Comparison of ENCODE assay signal across 1 cellular context in the genomic region with DNA sequence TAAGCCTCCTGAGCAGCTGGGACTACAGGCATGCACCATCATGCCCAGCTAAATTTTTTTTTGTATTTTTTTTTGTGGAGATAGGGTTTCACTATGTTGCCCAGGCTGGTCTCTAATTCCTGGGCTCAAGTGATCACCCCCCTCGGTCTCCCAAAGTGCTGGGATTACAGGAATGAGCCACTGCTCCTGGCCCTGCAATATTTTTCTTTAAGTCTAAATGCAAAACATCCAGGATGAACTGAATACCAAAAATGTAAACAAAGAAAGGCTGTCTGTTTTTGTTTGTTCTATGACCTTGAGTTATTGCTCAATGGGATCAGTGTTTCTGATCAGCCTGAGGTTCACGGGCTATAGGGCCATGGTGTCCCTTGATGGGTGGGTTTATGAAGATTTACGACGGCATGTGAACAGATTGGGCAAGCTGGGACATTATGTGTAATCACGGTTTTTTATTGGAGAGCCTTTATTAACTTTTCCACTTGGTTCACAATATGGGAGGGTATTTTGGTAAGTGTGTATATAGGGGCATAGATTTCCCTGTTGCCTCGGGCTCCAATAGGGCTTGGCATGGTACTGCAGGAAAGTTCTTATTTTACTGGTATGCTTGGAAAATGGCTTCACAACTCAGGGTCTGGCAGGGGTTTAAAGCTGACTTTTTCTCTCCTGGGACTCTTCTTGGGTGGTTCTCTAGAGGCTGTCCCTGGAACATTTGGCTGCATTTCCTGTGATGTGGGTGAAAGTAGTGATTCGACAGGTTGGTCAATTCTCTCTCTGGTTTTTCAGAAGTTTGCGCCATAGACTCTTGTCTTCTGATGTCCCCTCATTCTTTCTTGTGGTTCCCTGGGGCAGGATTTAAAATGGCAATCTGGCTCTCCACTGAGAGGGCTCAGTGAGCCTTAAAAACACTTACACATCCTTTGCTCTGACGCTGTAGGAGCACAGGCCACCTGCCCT.
TF ChIP-seq lines count a peak whose summit lies in the region.

No MANE protein-coding gene starts in this region.

TF ChIP-seq in HepG2, 621 proteins besides CTCF, POLR2A, EP300 and RAD21 (continued from another document and continues in another):
- TF ChIP-seq, protein P1, sequence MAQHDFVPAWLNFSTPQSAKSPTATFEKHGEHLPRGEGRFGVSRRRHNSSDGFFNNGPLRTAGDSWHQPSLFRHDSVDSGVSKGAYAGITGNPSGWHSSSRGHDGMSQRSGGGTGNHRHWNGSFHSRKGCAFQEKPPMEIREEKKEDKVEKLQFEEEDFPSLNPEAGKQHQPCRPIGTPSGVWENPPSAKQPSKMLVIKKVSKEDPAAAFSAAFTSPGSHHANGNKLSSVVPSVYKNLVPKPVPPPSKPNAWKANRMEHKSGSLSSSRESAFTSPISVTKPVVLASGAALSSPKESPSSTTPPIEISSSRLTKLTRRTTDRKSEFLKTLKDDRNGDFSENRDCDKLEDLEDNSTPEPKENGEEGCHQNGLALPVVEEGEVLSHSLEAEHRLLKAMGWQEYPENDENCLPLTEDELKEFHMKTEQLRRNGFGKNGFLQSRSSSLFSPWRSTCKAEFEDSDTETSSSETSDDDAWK (CRISPR knock-in tag; IDR thresholded peaks at IDR 0.05): no peak
- TF ChIP-seq ZNF432 (CRISPR knock-in tag; IDR thresholded peaks at IDR 0.05; ENCODE audit: borderline replicate concordance): no peak
- TF ChIP-seq ZBTB43 (CRISPR knock-in tag; conservative IDR thresholded peaks at IDR 0.05): peak; percentile 50; the same call in 1 of the 2 replicates
- TF ChIP-seq KDM3A (CRISPR knock-in tag; IDR thresholded peaks at IDR 0.05; ENCODE audit: low read depth): no peak
- TF ChIP-seq REPIN1 (CRISPR knock-in tag; IDR thresholded peaks at IDR 0.05; ENCODE audit: borderline replicate concordance, low read depth): no peak; the same call in 1 of the 2 replicates
- TF ChIP-seq, protein P2, sequence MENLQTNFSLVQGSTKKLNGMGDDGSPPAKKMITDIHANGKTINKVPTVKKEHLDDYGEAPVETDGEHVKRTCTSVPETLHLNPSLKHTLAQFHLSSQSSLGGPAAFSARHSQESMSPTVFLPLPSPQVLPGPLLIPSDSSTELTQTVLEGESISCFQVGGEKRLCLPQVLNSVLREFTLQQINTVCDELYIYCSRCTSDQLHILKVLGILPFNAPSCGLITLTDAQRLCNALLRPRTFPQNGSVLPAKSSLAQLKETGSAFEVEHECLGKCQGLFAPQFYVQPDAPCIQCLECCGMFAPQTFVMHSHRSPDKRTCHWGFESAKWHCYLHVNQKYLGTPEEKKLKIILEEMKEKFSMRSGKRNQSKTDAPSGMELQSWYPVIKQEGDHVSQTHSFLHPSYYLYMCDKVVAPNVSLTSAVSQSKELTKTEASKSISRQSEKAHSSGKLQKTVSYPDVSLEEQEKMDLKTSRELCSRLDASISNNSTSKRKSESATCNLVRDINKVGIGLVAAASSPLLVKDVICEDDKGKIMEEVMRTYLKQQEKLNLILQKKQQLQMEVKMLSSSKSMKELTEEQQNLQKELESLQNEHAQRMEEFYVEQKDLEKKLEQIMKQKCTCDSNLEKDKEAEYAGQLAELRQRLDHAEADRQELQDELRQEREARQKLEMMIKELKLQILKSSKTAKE (CRISPR knock-in tag; IDR thresholded peaks at IDR 0.05; ENCODE audit: borderline replicate concordance): peak; percentile 50; the same call in 1 of the 2 replicates
- peak; percentile 98 for TF ChIP-seq CEBPG (CRISPR knock-in tag; IDR thresholded peaks at IDR 0.05)
- TF ChIP-seq, protein P3, sequence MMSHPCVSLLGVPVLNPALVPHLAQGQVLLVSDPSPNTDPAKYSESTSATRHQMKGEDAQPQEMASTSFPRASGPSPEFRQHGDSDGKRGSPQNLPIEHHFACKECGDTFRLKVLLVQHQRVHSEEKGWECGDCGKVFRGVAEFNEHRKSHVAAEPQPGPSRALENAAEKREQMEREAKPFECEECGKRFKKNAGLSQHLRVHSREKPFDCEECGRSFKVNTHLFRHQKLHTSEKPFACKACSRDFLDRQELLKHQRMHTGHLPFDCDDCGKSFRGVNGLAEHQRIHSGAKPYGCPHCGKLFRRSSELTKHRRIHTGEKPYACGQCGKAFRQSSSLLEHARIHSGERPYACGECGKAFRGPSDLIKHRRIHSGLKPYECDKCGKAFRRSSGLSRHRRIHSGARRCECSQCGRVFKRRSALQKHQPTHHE (CRISPR knock-in tag; IDR thresholded peaks at IDR 0.05; ENCODE audit: borderline replicate concordance): 0 out of 2 replicates have a peak, but pooled peaks have one; percentile 44
- TF ChIP-seq, protein P4, sequence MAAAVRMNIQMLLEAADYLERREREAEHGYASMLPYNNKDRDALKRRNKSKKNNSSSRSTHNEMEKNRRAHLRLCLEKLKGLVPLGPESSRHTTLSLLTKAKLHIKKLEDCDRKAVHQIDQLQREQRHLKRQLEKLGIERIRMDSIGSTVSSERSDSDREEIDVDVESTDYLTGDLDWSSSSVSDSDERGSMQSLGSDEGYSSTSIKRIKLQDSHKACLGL (CRISPR knock-in tag; IDR thresholded peaks at IDR 0.05): no peak
- no peak for TF ChIP-seq POLR2G (IDR thresholded peaks at IDR 0.05; ENCODE audit: low read depth, low read length)
- TF ChIP-seq GLI4 (CRISPR knock-in tag; IDR thresholded peaks at IDR 0.05; ENCODE audit: borderline replicate concordance): no peak
- TF ChIP-seq CERS6 (CRISPR knock-in tag; IDR thresholded peaks at IDR 0.05): no peak
- TF ChIP-seq, protein P5, sequence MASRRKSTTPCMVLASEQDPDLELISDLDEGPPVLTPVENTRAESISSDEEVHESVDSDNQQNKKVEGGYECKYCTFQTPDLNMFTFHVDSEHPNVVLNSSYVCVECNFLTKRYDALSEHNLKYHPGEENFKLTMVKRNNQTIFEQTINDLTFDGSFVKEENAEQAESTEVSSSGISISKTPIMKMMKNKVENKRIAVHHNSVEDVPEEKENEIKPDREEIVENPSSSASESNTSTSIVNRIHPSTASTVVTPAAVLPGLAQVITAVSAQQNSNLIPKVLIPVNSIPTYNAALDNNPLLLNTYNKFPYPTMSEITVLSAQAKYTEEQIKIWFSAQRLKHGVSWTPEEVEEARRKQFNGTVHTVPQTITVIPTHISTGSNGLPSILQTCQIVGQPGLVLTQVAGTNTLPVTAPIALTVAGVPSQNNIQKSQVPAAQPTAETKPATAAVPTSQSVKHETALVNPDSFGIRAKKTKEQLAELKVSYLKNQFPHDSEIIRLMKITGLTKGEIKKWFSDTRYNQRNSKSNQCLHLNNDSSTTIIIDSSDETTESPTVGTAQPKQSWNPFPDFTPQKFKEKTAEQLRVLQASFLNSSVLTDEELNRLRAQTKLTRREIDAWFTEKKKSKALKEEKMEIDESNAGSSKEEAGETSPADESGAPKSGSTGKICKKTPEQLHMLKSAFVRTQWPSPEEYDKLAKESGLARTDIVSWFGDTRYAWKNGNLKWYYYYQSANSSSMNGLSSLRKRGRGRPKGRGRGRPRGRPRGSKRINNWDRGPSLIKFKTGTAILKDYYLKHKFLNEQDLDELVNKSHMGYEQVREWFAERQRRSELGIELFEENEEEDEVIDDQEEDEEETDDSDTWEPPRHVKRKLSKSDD (CRISPR knock-in tag; IDR thresholded peaks at IDR 0.05; ENCODE audit: low read depth): 0 out of 2 replicates have a peak, but pooled peaks have one; percentile 43
- no peak for TF ChIP-seq SRSF1 (optimal IDR thresholded peaks at IDR 0.05; ENCODE audit: low read depth, low read length)
- peak; percentile 71 for TF ChIP-seq ELF3 (CRISPR knock-in tag; IDR thresholded peaks at IDR 0.05)
- TF ChIP-seq TP53 (CRISPR knock-in tag; conservative IDR thresholded peaks at IDR 0.05): no peak
- no peak for TF ChIP-seq ZNF513 (CRISPR knock-in tag; conservative IDR thresholded peaks at IDR 0.05)
- TF ChIP-seq HDAC6 (IDR thresholded peaks at IDR 0.05; ENCODE audit: low read depth, low read length): no peak
- peak; percentile 73 for TF ChIP-seq ZBTB10 (CRISPR knock-in tag; IDR thresholded peaks at IDR 0.05; ENCODE audit: borderline replicate concordance)
- TF ChIP-seq TBL1XR1 (IDR thresholded peaks at IDR 0.05; ENCODE audit: borderline replicate concordance, low read length, partially characterized antibody): no peak
- peak; percentile 41; the same call in 1 of the 2 replicates for TF ChIP-seq ZNF232 (CRISPR knock-in tag; IDR thresholded peaks at IDR 0.05; ENCODE audit: borderline replicate concordance)
- TF ChIP-seq, protein P6, sequence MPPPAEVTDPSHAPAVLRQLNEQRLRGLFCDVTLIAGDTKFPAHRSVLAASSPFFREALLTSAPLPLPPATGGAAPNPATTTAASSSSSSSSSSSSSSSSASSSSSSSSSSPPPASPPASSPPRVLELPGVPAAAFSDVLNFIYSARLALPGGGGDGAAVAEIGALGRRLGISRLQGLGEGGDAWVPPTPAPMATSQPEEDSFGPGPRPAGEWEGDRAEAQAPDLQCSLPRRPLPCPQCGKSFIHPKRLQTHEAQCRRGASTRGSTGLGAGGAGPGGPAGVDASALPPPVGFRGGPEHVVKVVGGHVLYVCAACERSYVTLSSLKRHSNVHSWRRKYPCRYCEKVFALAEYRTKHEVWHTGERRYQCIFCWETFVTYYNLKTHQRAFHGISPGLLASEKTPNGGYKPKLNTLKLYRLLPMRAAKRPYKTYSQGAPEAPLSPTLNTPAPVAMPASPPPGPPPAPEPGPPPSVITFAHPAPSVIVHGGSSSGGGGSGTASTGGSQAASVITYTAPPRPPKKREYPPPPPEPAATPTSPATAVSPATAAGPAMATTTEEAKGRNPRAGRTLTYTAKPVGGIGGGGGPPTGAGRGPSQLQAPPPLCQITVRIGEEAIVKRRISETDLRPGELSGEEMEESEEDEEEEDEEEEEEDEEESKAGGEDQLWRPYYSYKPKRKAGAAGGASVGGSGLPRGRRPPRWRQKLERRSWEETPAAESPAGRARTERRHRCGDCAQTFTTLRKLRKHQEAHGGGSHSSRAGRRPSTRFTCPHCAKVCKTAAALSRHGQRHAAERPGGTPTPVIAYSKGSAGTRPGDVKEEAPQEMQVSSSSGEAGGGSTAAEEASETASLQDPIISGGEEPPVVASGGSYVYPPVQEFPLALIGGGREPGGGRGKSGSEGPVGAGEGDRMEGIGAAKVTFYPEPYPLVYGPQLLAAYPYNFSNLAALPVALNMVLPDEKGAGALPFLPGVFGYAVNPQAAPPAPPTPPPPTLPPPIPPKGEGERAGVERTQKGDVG (CRISPR knock-in tag; IDR thresholded peaks at IDR 0.05; ENCODE audit: borderline replicate concordance): no peak
- no peak for TF ChIP-seq TCF12 (IDR thresholded peaks at IDR 0.05)
- no peak for TF ChIP-seq TCF12 (CRISPR knock-in tag; IDR thresholded peaks at IDR 0.05)
- TF ChIP-seq ZNF816 (CRISPR knock-in tag; IDR thresholded peaks at IDR 0.05; ENCODE audit: borderline replicate concordance): no peak
- TF ChIP-seq KMT2A (CRISPR knock-in tag; IDR thresholded peaks at IDR 0.05): 0 out of 2 replicates have a peak, but pooled peaks have one; percentile 68
- TF ChIP-seq ZSCAN22 (CRISPR knock-in tag; IDR thresholded peaks at IDR 0.05): no peak
- TF ChIP-seq SIX1 (CRISPR knock-in tag; IDR thresholded peaks at IDR 0.05; ENCODE audit: borderline replicate concordance): peak; percentile 77
- no peak; the same call in 1 of the 2 replicates for TF ChIP-seq ZNF546 (CRISPR knock-in tag; conservative IDR thresholded peaks at IDR 0.05)
- TF ChIP-seq, protein P7, sequence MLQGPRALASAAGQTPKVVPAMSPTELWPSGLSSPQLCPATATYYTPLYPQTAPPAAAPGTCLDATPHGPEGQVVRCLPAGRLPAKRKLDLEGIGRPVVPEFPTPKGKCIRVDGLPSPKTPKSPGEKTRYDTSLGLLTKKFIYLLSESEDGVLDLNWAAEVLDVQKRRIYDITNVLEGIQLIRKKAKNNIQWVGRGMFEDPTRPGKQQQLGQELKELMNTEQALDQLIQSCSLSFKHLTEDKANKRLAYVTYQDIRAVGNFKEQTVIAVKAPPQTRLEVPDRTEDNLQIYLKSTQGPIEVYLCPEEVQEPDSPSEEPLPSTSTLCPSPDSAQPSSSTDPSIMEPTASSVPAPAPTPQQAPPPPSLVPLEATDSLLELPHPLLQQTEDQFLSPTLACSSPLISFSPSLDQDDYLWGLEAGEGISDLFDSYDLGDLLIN (CRISPR knock-in tag; IDR thresholded peaks at IDR 0.05; ENCODE audit: borderline replicate concordance): no peak
- peak; percentile 72 for TF ChIP-seq POGZ (CRISPR knock-in tag; IDR thresholded peaks at IDR 0.05)
